In the genomic region with DNA sequence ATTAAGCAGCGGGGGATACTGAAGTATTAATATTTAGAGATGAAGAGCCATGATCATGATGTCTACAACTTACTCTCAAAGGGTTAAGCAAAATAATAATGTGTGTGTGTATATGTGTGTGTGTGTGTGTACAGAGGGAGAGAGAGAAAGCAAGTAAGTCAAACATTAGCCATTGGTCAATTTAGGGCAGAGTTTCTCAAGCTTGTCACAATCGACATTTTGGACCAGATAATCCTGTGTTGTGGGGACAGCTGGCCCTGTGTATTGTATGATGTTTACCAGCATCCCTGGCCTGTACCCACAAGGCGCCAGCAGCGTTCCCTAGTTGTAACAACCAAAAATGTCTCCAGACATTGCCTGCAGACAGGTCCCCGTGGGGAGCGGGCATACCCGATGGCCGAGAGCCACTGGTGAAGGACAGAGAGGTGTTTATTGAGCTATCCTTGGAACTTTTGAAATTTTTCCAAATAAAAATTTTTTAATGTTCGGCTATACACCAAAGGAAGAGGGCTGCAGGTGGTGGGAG, we compare ENCODE assay signal across 22 cellular contexts. TPM values are rescaled to one million over a fixed set of nuclear protein-coding genes. Genes with fewer than 3 reads are reported as not detected.
A peak's percentile ranks its signal among the peaks of the same experiment; 100 is the strongest.
DNase-seq lines count a peak whose midpoint lies in the region; ATAC-seq, FAIRE-seq and TF ChIP-seq lines count a peak whose summit lies in the region.
"Had no signal": no experiment of that assay in that cellular context is flagged by ENCODE, and none has a peak within 500 bp of the region (broad histone marks: within the 10 kb centered on the region; RNA-seq: fewer than 3 reads in every experiment).

No MANE protein-coding gene starts in this region.

- H3K4me3 ChIP-seq in dorsolateral prefrontal cortex (peak overlapping the region in 32 of 59 donors; percentile 1 to 58 (median 34)), HepG2 (replicated peaks in 1 of 3; ENCODE audit: insufficient read depth in 1 of 3, low read depth in 2 of 3, low read length in 3 of 3) (peak overlapping the region in 1 of 3 experiments; percentile 30; a peak in 2 of 6 replicates), lower lobe of right lung (no peak overlapping the region)
- H3K4me3 ChIP-seq: BLaER1 treated with 17β-estradiol and CSF1 and Interleukin-3, amounts not matched to agents 10 nM and 100 nM; PC-9 had no signal

- POLR2A ChIA-PET in HepG2 (lab: Yijun Ruan, JAX), result interaction anchor here (0.6 to 2.1 kb wide), 8 partner anchors 9 to 560 kb away, joined by 3 to 16 read pairs (median 7); partner anchors contain the start of gene DUSP1
- POLR2A ChIA-PET in T-cell (lab: Charles Lee), result no interaction called here

- H3K27ac Mint-ChIP-seq in T-helper 17 cell (peak overlapping the region; percentile 37), T-cell (no peak overlapping the region)

- H3K36me3 ChIP-seq in HepG2 (replicated peaks in 1 of 2; ENCODE audit: control insufficient read depth in 1 of 2, insufficient read depth in 2 of 2, low read length in 2 of 2), result no peaks in the 10 kb centered on the region
- H3K36me3 ChIP-seq in lower lobe of right lung, result no peaks in the 10 kb centered on the region
- H3K36me3 ChIP-seq: BLaER1 treated with 17β-estradiol and CSF1 and Interleukin-3, amounts not matched to agents 10 nM and 100 nM had no signal

- no peaks in the 10 kb centered on the region for H3K9me3 Mint-ChIP-seq in T-cell
- H3K9me3 Mint-ChIP-seq: CD4-positive, alpha-beta memory T cell had no signal

- H3K4me1 Mint-ChIP-seq in T-helper 17 cell, result peaks cover 12% of the 10 kb centered on the region
- peaks cover 0 to 17% (median 16%) of the 10 kb centered on the region in 3 donors for H3K4me1 Mint-ChIP-seq in T-cell

- ATAC-seq in T-helper 17 cell (no peak), HepG2 (peak; percentile 65), T-cell (replicated peaks in 1 of 4) (no peak), HG03342 (IDR thresholded peaks at IDR 0.05; ENCODE audit: unreplicated experiment) (no peak), lower lobe of right lung (no peak)
- ATAC-seq: HCT116, SK-N-SH treated with all-trans-retinoic acid at 6 μM for 48 hours had no signal

- DNase-seq in T-helper 17 cell (no peak), dorsolateral prefrontal cortex (no peak), HepG2 (ENCODE audit: low spot score) (peak; percentile 64), substantia nigra (lab: John Stamatoyannopoulos, UW) (peak in 2 of 49 donors; percentile 14 to 19), T-cell (no peak), SHP77 treated with DMSO at 0.1 percent for 48 hours (lab: John Stamatoyannopoulos, UW) (no peak), lower lobe of right lung (no peak)
- DNase-seq: Caco-2; CD4-positive, alpha-beta memory T cell; GDM1; GOT3; Karpas-422; MV-4-11; NCI-H187; NCI-H2107; NCI-H69; PC-9 had no signal

- peak overlapping the region in 57 of 59 donors; percentile 9 to 96 (median 85) for H3K27ac ChIP-seq in dorsolateral prefrontal cortex
- no peak overlapping the region for H3K27ac ChIP-seq in HepG2 (ENCODE audit: extremely low read length, insufficient read depth, low read length)
- H3K27ac ChIP-seq in substantia nigra (ENCODE audit: low read depth, low read length, poor library complexity, severe bottlenecking), result peak overlapping the region; percentile 90
- H3K27ac ChIP-seq in lower lobe of right lung, result no peak overlapping the region
- H3K27ac ChIP-seq: BLaER1 treated with 17β-estradiol and CSF1 and Interleukin-3, amounts not matched to agents 10 nM and 100 nM; PC-9 had no signal

- 9% methylated on average over 9 of the region's 9 CpGs for WGBS in HepG2 (ENCODE audit: low lambda C conversion rate)

- no peaks in the 10 kb centered on the region for H4K20me1 ChIP-seq in HepG2 (ENCODE audit: insufficient read depth, low read length)
- H4K20me1 ChIP-seq: BLaER1 treated with 17β-estradiol and CSF1 and Interleukin-3, amounts not matched to agents 10 nM and 100 nM had no signal

- in situ Hi-C loops in HepG2 (cut with HindIII; ENCODE audit: extremely low pct_ligation_motif_present, low pct_unique_long_range_greater_than_20kb), result loop anchor here (5.0 to 25.0 kb wide), 2 partner anchors 178 to 413 kb away; partner anchors contain the start of gene BNIP1

- H3K79me2 ChIP-seq in HepG2 (ENCODE audit: insufficient read depth, low read length), result no peaks in the 10 kb centered on the region

- H3K9me3 ChIP-seq in T-helper 17 cell (ENCODE audit: control insufficient read depth, low read length, poor library complexity, severe bottlenecking), result no peaks in the 10 kb centered on the region
- no peaks in the 10 kb centered on the region for H3K9me3 ChIP-seq in HepG2 (ENCODE audit: low read length)
- no peaks in the 10 kb centered on the region for H3K9me3 ChIP-seq in lower lobe of right lung
- H3K9me3 ChIP-seq: BLaER1 treated with 17β-estradiol and CSF1 and Interleukin-3, amounts not matched to agents 10 nM and 100 nM; Caco-2 had no signal

- BruUV-seq in HepG2 (replicated peaks; lab: Mats Ljungman, UMichigan), result no TSS peak

- H3K4me3 Mint-ChIP-seq in T-helper 17 cell (no peak overlapping the region), T-cell (no peak overlapping the region)
- H3K4me3 Mint-ChIP-seq: CD4-positive, alpha-beta memory T cell had no signal

- intact Hi-C loops in dorsolateral prefrontal cortex (cut with DNase I), result no loop called here
- intact Hi-C loops in HepG2 (cut with micrococcal nuclease; ENCODE audit: unreplicated experiment), result no loop called here
- intact Hi-C loops in lower lobe of right lung (cut with DNase I), result no loop called here

- TF ChIP-seq RAD21 in HepG2 (CRISPR knock-in tag; IDR thresholded peaks at IDR 0.05), result no peak

- peak in 1 of 2 experiments; percentile 64; a peak in 1 of 4 replicates for TF ChIP-seq EP300 in HepG2 (IDR thresholded peaks at IDR 0.05; ENCODE audit: low read depth in 2 of 2, low read length in 2 of 2)
- TF ChIP-seq EP300 in HepG2 (CRISPR knock-in tag; IDR thresholded peaks at IDR 0.05; ENCODE audit: borderline replicate concordance), result no peak

- peaks cover 2% of the 10 kb centered on the region for H3K36me3 Mint-ChIP-seq in T-helper 17 cell (ENCODE audit: low read depth)
- no peaks in the 10 kb centered on the region for H3K36me3 Mint-ChIP-seq in T-cell
- H3K36me3 Mint-ChIP-seq: CD4-positive, alpha-beta memory T cell had no signal

- H3K4me1 ChIP-seq in HepG2 (ENCODE audit: insufficient read depth, low read length), result peaks cover 84% of the 10 kb centered on the region
- H3K4me1 ChIP-seq in lower lobe of right lung, result peaks cover 35% of the 10 kb centered on the region

- FAIRE-seq in HepG2 (lab: Jason Lieb, UNC), result peak; percentile 65
- FAIRE-seq: GM18507 had no signal

- H3K27me3 ChIP-seq in dorsolateral prefrontal cortex (no peaks in the 10 kb centered on the region), HepG2 (ENCODE audit: control insufficient read depth in 1 of 2, insufficient read depth in 2 of 2, low read length in 2 of 2) (peaks cover 4 to 30% of the 10 kb centered on the region in 2 experiments; a peak in 4 of 5 replicates), lower lobe of right lung (ENCODE audit: low read depth) (no peaks in the 10 kb centered on the region)
- H3K27me3 ChIP-seq: BLaER1 treated with 17β-estradiol and CSF1 and Interleukin-3, amounts not matched to agents 10 nM and 100 nM had no signal

- no peak overlapping the region for H2AFZ ChIP-seq in HepG2 (ENCODE audit: low read length)
- H2AFZ ChIP-seq: PC-9 had no signal

- CTCF ChIA-PET in HepG2 (lab: Yijun Ruan, JAX; ENCODE audit: low intra/inter-chr PET ratio, low total read pairs), result interaction anchor here (0.7 kb wide), 1 partner anchor 8 kb away, joined by 3 read pairs; no protein-coding TSS in a partner anchor
- CTCF ChIA-PET in T-cell (lab: Charles Lee), result interaction anchor here in 1 of 2 donors (1.2 to 1.3 kb wide), 2 partner anchors 36 to 83 kb away, joined by 4 read pairs; no protein-coding TSS in a partner anchor

- no peak for TF ChIP-seq POLR2A in HepG2 (IDR thresholded peaks at IDR 0.05; ENCODE audit: insufficient read depth in 1 of 2, low read depth in 2 of 2, low read length in 2 of 2)

- TF ChIP-seq CTCF in dorsolateral prefrontal cortex (IDR thresholded peaks at IDR 0.05 in 54 of 56, conservative IDR thresholded peaks at IDR 0.05 in 2 of 56; ENCODE audit: low read depth in 1 of 56, partially characterized antibody in 56 of 56) (no peak), HepG2 (CRISPR knock-in tag; IDR thresholded peaks at IDR 0.05) (no peak), lower lobe of right lung (IDR thresholded peaks at IDR 0.05) (no peak)

- peak overlapping the region; percentile 69 for H3K4me2 ChIP-seq in HepG2 (ENCODE audit: low read depth, low read length)
- H3K4me2 ChIP-seq: BLaER1 treated with 17β-estradiol and CSF1 and Interleukin-3, amounts not matched to agents 10 nM and 100 nM; PC-9 had no signal

- no peaks in the 10 kb centered on the region for H3K27me3 Mint-ChIP-seq in T-helper 17 cell
- no peaks in the 10 kb centered on the region for H3K27me3 Mint-ChIP-seq in T-cell
- H3K27me3 Mint-ChIP-seq: CD4-positive, alpha-beta memory T cell had no signal

- no peak overlapping the region for H3K9ac ChIP-seq in HepG2 (ENCODE audit: insufficient read depth, low read depth, low read length)
- H3K9ac ChIP-seq: BLaER1 treated with 17β-estradiol and CSF1 and Interleukin-3, amounts not matched to agents 10 nM and 100 nM had no signal

RNA-seq across cellular contexts. Expression of gene DUSP1, which starts 46.3 kb away (rescaled TPM):
- total RNA-seq in T-helper 17 cell, result 1,000 to 10,000 TPM; 1,522 to 2,429 TPM
- 100 to 1,000 TPM in 26 of 120 experiments, 10 to 100 TPM in 94; 25.5 to 228 (median 63.6) TPM for total RNA-seq in dorsolateral prefrontal cortex
- total RNA-seq in HepG2 (2016; rRNA removed; fragmentation: Illumina TruSeq; extraction: Trizol), result 18.0 and 27.1 TPM in 2 replicates
- total RNA-seq in HepG2 (2016; cell fraction: cytosol; rRNA removed; fragmentation: Illumina TruSeq; extraction: Trizol; ENCODE audit: low read depth), result 7.1 and 7.8 TPM in 2 replicates
- total RNA-seq in HepG2 (2016; cell fraction: insoluble cytoplasmic fraction; rRNA removed; fragmentation: Illumina TruSeq; extraction: Trizol), result 15.8 and 29.9 TPM in 2 replicates
- 14.2 and 16.6 TPM in 2 replicates for total RNA-seq in HepG2 (2016; cell fraction: membrane; rRNA removed; fragmentation: Illumina TruSeq; extraction: Trizol)
- 53.7 and 56.5 TPM in 2 replicates for total RNA-seq in HepG2 (2016; cell fraction: nucleus; rRNA removed; fragmentation: Illumina TruSeq; extraction: Trizol)
- 55.5 and 79.2 TPM in 2 replicates for polyA plus RNA-seq in HepG2 (2011; rRNA removed)
- 59.1 and 69.7 TPM in 2 replicates for polyA plus RNA-seq in HepG2 (2011; cell fraction: cytosol; rRNA removed)
- 85.1 and 113 TPM in 2 replicates for polyA plus RNA-seq in HepG2 (2011; cell fraction: nucleus; rRNA removed)
- polyA plus RNA-seq in HepG2 (2012), result 48.1 and 56.6 TPM in 2 replicates
- polyA plus RNA-seq in HepG2 (2016; cell fraction: cytosol; fragmentation: Illumina TruSeq; extraction: Trizol; ENCODE audit: low read depth), result 4.7 and 6.0 TPM in 2 replicates
- polyA plus RNA-seq in HepG2 (2016; cell fraction: insoluble cytoplasmic fraction; fragmentation: Illumina TruSeq; extraction: Trizol; ENCODE audit: low read depth), result 17.2 and 23.0 TPM in 2 replicates
- 9.3 and 9.4 TPM in 2 replicates for polyA plus RNA-seq in HepG2 (2016; cell fraction: membrane; fragmentation: Illumina TruSeq; extraction: Trizol; ENCODE audit: low read depth)
- polyA plus RNA-seq in HepG2 (2016; cell fraction: nucleus; fragmentation: Illumina TruSeq; extraction: Trizol; ENCODE audit: insufficient read depth, low read depth), result 63.2 and 85.8 TPM in 2 replicates
- 142 and 198 TPM in 2 replicates for polyA minus RNA-seq in HepG2 (2011; rRNA and poly(A)+ RNA removed; ENCODE audit: low replicate concordance)
- 72.5 and 80.5 TPM in 2 replicates for polyA minus RNA-seq in HepG2 (2011; cell fraction: cytosol; rRNA and poly(A)+ RNA removed)
- polyA minus RNA-seq in HepG2 (2011; cell fraction: nucleus; rRNA and poly(A)+ RNA removed), result 95.3 and 131 TPM in 2 replicates
- total RNA-seq in T-cell, result 1,000 to 10,000 TPM in 2 of 5 donors, 10 to 100 TPM in 3; 22.6 to 1,564 (median 28.9) TPM
- total RNA-seq in lower lobe of right lung, result 367 TPM

Comparison
In these comparisons a context has a peak if more than half of its experiments do, and no peak if none do; other contexts are left out.
1. H3K27ac ChIP-seq: peak in dorsolateral prefrontal cortex (57 of 59) and substantia nigra (single experiment); none in HepG2 (single experiment) and lower lobe of right lung (single experiment).